In the genomic region with DNA sequence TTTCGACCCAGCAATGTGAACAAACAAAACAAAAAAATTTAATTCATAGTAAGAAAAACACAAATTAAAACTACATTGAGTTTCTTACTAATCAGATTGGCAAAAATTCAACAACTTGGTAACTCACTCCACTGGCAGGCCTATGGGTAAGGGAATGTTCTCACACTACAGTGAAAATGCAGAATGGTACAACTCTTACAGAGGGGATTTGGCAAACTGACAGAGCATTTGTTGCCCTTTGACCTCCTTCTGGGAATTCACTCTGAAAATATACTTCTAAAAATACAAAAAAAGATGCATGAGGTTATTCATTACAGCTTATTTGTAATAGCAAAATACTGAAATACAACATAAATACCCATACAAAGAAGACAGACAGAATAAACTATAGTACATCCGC, we compare ENCODE assay signal across 17 cellular contexts. TPM values are rescaled to one million over a fixed set of nuclear protein-coding genes. Genes with fewer than 3 reads are reported as not detected.
A peak's percentile ranks its signal among the peaks of the same experiment; 100 is the strongest.
DNase-seq lines count a peak whose midpoint lies in the region; ATAC-seq and TF ChIP-seq lines count a peak whose summit lies in the region.
"Had no signal": no experiment of that assay in that cellular context is flagged by ENCODE, and none has a peak within 500 bp of the region (broad histone marks: within the 10 kb centered on the region; RNA-seq: fewer than 3 reads in every experiment).

No MANE protein-coding gene starts in this region.

- ATAC-seq in HG03439 (IDR thresholded peaks at IDR 0.05; ENCODE audit: unreplicated experiment) (no peak), sciatic nerve (no peak), HG03135 (IDR thresholded peaks at IDR 0.05; ENCODE audit: unreplicated experiment) (no peak)

- H3K27ac ChIP-seq in left ventricle myocardium inferior (replicated peaks) (peak overlapping the region; percentile 24), right atrium auricular region (no peak overlapping the region)
- H3K27ac ChIP-seq: C4-2B had no signal

- intact Hi-C loops in left ventricle myocardium inferior (cut with micrococcal nuclease) = no loop called here
- intact Hi-C loops in sciatic nerve (cut with DNase I) = no loop called here

- H3K4me1 ChIP-seq in left ventricle myocardium inferior = peaks cover 5% of the 10 kb centered on the region
- no peaks in the 10 kb centered on the region for H3K4me1 ChIP-seq in right atrium auricular region

- H3K4me3 ChIP-seq in left ventricle myocardium inferior (no peak overlapping the region), right atrium auricular region (no peak overlapping the region), fibroblast of villous mesenchyme (ENCODE audit: low read depth, low read length) (no peak overlapping the region)
- H3K4me3 ChIP-seq: GM23338 had no signal

- TF ChIP-seq CTCF in left ventricle myocardium inferior (IDR thresholded peaks at IDR 0.05; ENCODE audit: borderline replicate concordance) (no peak), right atrium auricular region (IDR thresholded peaks at IDR 0.05) (no peak), fibroblast of villous mesenchyme (IDR thresholded peaks at IDR 0.05; ENCODE audit: insufficient read depth, low read depth, low read length) (no peak)

- H3K36me3 ChIP-seq in left ventricle myocardium inferior = peaks cover 17% of the 10 kb centered on the region
- H3K36me3 ChIP-seq in right atrium auricular region = peaks cover 8% of the 10 kb centered on the region

- H3K9me3 ChIP-seq in left ventricle myocardium inferior (replicated peaks) (no peaks in the 10 kb centered on the region), right atrium auricular region (no peaks in the 10 kb centered on the region)
- H3K9me3 ChIP-seq: SK-N-SH had no signal

- DNase-seq in left ventricle myocardium inferior (no peak), right atrium auricular region (ENCODE audit: low spot score) (no peak), amniotic epithelial cell (ENCODE audit: low read depth) (peak; percentile 49), fibroblast of villous mesenchyme (ENCODE audit: low read depth) (peak; percentile 2), sciatic nerve (ENCODE audit: low spot score) (no peak), NCI-H1092 (lab: John Stamatoyannopoulos, UW) (no peak)
- DNase-seq: 8988T, DMS153, KG1, NCI-H1105 treated with DMSO at 0.1 percent for 48 hours, NCI-H187 treated with DMSO at 0.1 percent for 48 hours, NCI-H748 treated with DMSO at 0.1 percent for 48 hours had no signal

- no peaks in the 10 kb centered on the region for H3K27me3 ChIP-seq in left ventricle myocardium inferior (ENCODE audit: low read depth)
- no peaks in the 10 kb centered on the region for H3K27me3 ChIP-seq in right atrium auricular region

RNA-seq across cellular contexts. Expression of a gene that starts 32.8 kb away (rescaled TPM):
- 6.5 TPM for total RNA-seq in left ventricle myocardium inferior
- 1 to 10 TPM; 3.6 to 9.9 TPM for total RNA-seq in right atrium auricular region
- under 0.01 and 0.32 TPM in 2 replicates for total RNA-seq in fibroblast of villous mesenchyme
- 1.5 TPM for total RNA-seq in sciatic nerve
- total RNA-seq: GM23338 had no signal

Comparison
In these comparisons a context has a peak if more than half of its experiments do, and no peak if none do; other contexts are left out.
1. DNase-seq: peak in amniotic epithelial cell (single experiment) and fibroblast of villous mesenchyme (single experiment); none in left ventricle myocardium inferior (single experiment), right atrium auricular region (single experiment), sciatic nerve (single experiment) and NCI-H1092 (single experiment).